37 cellular contexts compared by ENCODE assay signal in genomic region chr1:21105807-21106206, GRCh38.
"Had no signal": no experiment of that assay in that cellular context is flagged by ENCODE, and none has a peak within 500 bp of the region (broad histone marks: within the 10 kb centered on the region; RNA-seq: fewer than 3 reads in every experiment).

No MANE protein-coding gene starts in this region.

- H3K27me3 Mint-ChIP-seq: activated CD4-positive, alpha-beta memory T cell treated with anti-CD3 and anti-CD28 coated beads, Interleukin-2, amount 10 ng/mL, durations not matched to agents 7 days and 5 days; activated CD4-positive, alpha-beta T cell treated with anti-CD3 and anti-CD28 coated beads for 36 hours; activated CD4-positive, alpha-beta T cell treated with anti-CD3 and anti-CD28 coated beads, Interleukin-2, amount 10 ng/mL, durations not matched to agents 7 days and 5 days; activated CD8-positive, alpha-beta memory T cell treated with anti-CD3 and anti-CD28 coated beads, Interleukin-2, amount 10 ng/mL, durations not matched to agents 7 days and 5 days; activated naive CD4-positive, alpha-beta T cell treated with anti-CD3 and anti-CD28 coated beads, Interleukin-2, amount 10 ng/mL, durations not matched to agents 7 days and 5 days; activated naive CD4-positive, alpha-beta T cell treated with anti-CD3 and anti-CD28 coated beads, Interleukin-2, amount 50 U/mL, for 24 hours; activated naive CD8-positive, alpha-beta T cell; activated naive CD8-positive, alpha-beta T cell treated with anti-CD3 and anti-CD28 coated beads, Interleukin-2, amount 10 ng/mL, durations not matched to agents 7 days and 5 days; activated naive CD8-positive, alpha-beta T cell treated with anti-CD3 and anti-CD28 coated beads, Interleukin-2, amount 50 U/mL, for 24 hours; activated T-cell treated with anti-CD3 and anti-CD28 coated beads, Interleukin-2, amount 50 U/mL, for 24 hours; brain had no signal

- H3K27me3 ChIP-seq: ascending aorta had no signal

- H3K4me1 Mint-ChIP-seq: activated CD4-positive, alpha-beta T cell treated with anti-CD3 and anti-CD28 coated beads for 36 hours; activated CD4-positive, alpha-beta T cell treated with anti-CD3 and anti-CD28 coated beads, Interleukin-2, amount 10 ng/mL, durations not matched to agents 7 days and 5 days; activated naive CD4-positive, alpha-beta T cell treated with anti-CD3 and anti-CD28 coated beads, Interleukin-2, amount 10 ng/mL, durations not matched to agents 7 days and 5 days; activated naive CD4-positive, alpha-beta T cell treated with anti-CD3 and anti-CD28 coated beads, Interleukin-2, amount 50 U/mL, for 24 hours; activated naive CD8-positive, alpha-beta T cell treated with anti-CD3 and anti-CD28 coated beads, Interleukin-2, amount 50 U/mL, for 24 hours had no signal

- H3K4me3 Mint-ChIP-seq: activated CD4-positive, alpha-beta memory T cell treated with anti-CD3 and anti-CD28 coated beads, Interleukin-2, amount 10 ng/mL, durations not matched to agents 7 days and 5 days; activated CD4-positive, alpha-beta T cell treated with anti-CD3 and anti-CD28 coated beads for 36 hours; activated CD4-positive, alpha-beta T cell treated with anti-CD3 and anti-CD28 coated beads, Interleukin-2, amount 10 ng/mL, durations not matched to agents 7 days and 5 days; activated CD8-positive, alpha-beta memory T cell treated with anti-CD3 and anti-CD28 coated beads, Interleukin-2, amount 10 ng/mL, durations not matched to agents 7 days and 5 days; activated CD8-positive, alpha-beta T cell treated with anti-CD3 and anti-CD28 coated beads, Interleukin-2, amount 10 ng/mL, durations not matched to agents 7 days and 5 days; activated naive CD4-positive, alpha-beta T cell treated with anti-CD3 and anti-CD28 coated beads, Interleukin-2, amount 10 ng/mL, durations not matched to agents 7 days and 5 days; activated naive CD4-positive, alpha-beta T cell treated with anti-CD3 and anti-CD28 coated beads, Interleukin-2, amount 50 U/mL, for 24 hours; activated naive CD8-positive, alpha-beta T cell; activated naive CD8-positive, alpha-beta T cell treated with anti-CD3 and anti-CD28 coated beads, Interleukin-2, amount 10 ng/mL, durations not matched to agents 7 days and 5 days; activated naive CD8-positive, alpha-beta T cell treated with anti-CD3 and anti-CD28 coated beads, Interleukin-2, amount 50 U/mL, for 24 hours; activated T-cell treated with anti-CD3 and anti-CD28 coated beads, Interleukin-2, amount 50 U/mL, for 24 hours; brain; T-helper 1 cell treated with Interleukin-12 subunit alpha and Interleukin-12 subunit beta and Interleukin-4 antibody, amounts not matched to agents 30 μg/mL and 1 μg/mL, for 36 hours; T-helper 2 cell treated with Interferon-gamma antibody and Interleukin-4, amounts not matched to agents 5 μg/mL and 100 μg/mL, for 36 hours; WTC11 had no signal

- FAIRE-seq: bronchial epithelial cell, TTC549 had no signal

- H3K9me3 Mint-ChIP-seq: activated CD4-positive, alpha-beta memory T cell treated with anti-CD3 and anti-CD28 coated beads, Interleukin-2, amount 10 ng/mL, durations not matched to agents 7 days and 5 days; activated CD4-positive, alpha-beta T cell treated with anti-CD3 and anti-CD28 coated beads, Interleukin-2, amount 10 ng/mL, durations not matched to agents 7 days and 5 days; activated naive CD4-positive, alpha-beta T cell treated with anti-CD3 and anti-CD28 coated beads, Interleukin-2, amount 10 ng/mL, durations not matched to agents 7 days and 5 days; activated naive CD4-positive, alpha-beta T cell treated with anti-CD3 and anti-CD28 coated beads, Interleukin-2, amount 50 U/mL, for 24 hours; activated naive CD8-positive, alpha-beta T cell treated with anti-CD3 and anti-CD28 coated beads, Interleukin-2, amount 10 ng/mL, durations not matched to agents 7 days and 5 days; activated naive CD8-positive, alpha-beta T cell treated with anti-CD3 and anti-CD28 coated beads, Interleukin-2, amount 50 U/mL, for 24 hours; activated T-cell treated with anti-CD3 and anti-CD28 coated beads, Interleukin-2, amount 50 U/mL, for 24 hours; activated T-helper 2 cell treated with anti-CD3 and anti-CD28 coated beads, Interferon-gamma antibody, Interleukin-2, Interleukin-4, amounts not matched to agents 10 μg/mL and 5 μg/mL and 100 μg/mL, durations not matched to agents 14 hours and 24 hours and 36 hours; brain; T-helper 1 cell treated with Interleukin-12 subunit alpha and Interleukin-12 subunit beta and Interleukin-4 antibody, amounts not matched to agents 30 μg/mL and 1 μg/mL, for 36 hours; T-helper 2 cell treated with Interferon-gamma antibody and Interleukin-4, amounts not matched to agents 5 μg/mL and 100 μg/mL, for 36 hours; WTC11 had no signal

- H3K4me1 ChIP-seq: ascending aorta had no signal

- H3K4me3 ChIP-seq: ascending aorta had no signal

- H3K27ac ChIP-seq: ascending aorta, WERI-Rb-1 had no signal

- H3K27ac Mint-ChIP-seq: activated CD4-positive, alpha-beta memory T cell treated with anti-CD3 and anti-CD28 coated beads, Interleukin-2, amount 10 ng/mL, durations not matched to agents 7 days and 5 days; activated CD4-positive, alpha-beta T cell treated with anti-CD3 and anti-CD28 coated beads for 36 hours; activated CD4-positive, alpha-beta T cell treated with anti-CD3 and anti-CD28 coated beads, Interleukin-2, amount 10 ng/mL, durations not matched to agents 7 days and 5 days; activated CD8-positive, alpha-beta memory T cell treated with anti-CD3 and anti-CD28 coated beads, Interleukin-2, amount 10 ng/mL, durations not matched to agents 7 days and 5 days; activated CD8-positive, alpha-beta T cell treated with anti-CD3 and anti-CD28 coated beads, Interleukin-2, amount 10 ng/mL, durations not matched to agents 7 days and 5 days; activated naive CD4-positive, alpha-beta T cell treated with anti-CD3 and anti-CD28 coated beads, Interleukin-2, amount 10 ng/mL, durations not matched to agents 7 days and 5 days; activated naive CD4-positive, alpha-beta T cell treated with anti-CD3 and anti-CD28 coated beads, Interleukin-2, amount 50 U/mL, for 24 hours; activated naive CD8-positive, alpha-beta T cell; activated naive CD8-positive, alpha-beta T cell treated with anti-CD3 and anti-CD28 coated beads, Interleukin-2, amount 10 ng/mL, durations not matched to agents 7 days and 5 days; activated naive CD8-positive, alpha-beta T cell treated with anti-CD3 and anti-CD28 coated beads, Interleukin-2, amount 50 U/mL, for 24 hours; activated T-cell treated with anti-CD3 and anti-CD28 coated beads, Interleukin-2, amount 50 U/mL, for 24 hours; activated T-helper 2 cell treated with anti-CD3 and anti-CD28 coated beads, Interferon-gamma antibody, Interleukin-2, Interleukin-4, amounts not matched to agents 10 μg/mL and 5 μg/mL and 100 μg/mL, durations not matched to agents 14 hours and 24 hours and 36 hours; T-helper 1 cell treated with Interleukin-12 subunit alpha and Interleukin-12 subunit beta and Interleukin-4 antibody, amounts not matched to agents 30 μg/mL and 1 μg/mL, for 36 hours; T-helper 2 cell treated with Interferon-gamma antibody and Interleukin-4, amounts not matched to agents 5 μg/mL and 100 μg/mL, for 36 hours had no signal

- H3K9me3 ChIP-seq: ascending aorta had no signal

- ATAC-seq: activated CD4-positive, alpha-beta T cell treated with anti-CD3 and anti-CD28 coated beads for 36 hours; activated CD4-positive, CD25-positive, alpha-beta regulatory T cell treated with anti-CD3 and anti-CD28 coated beads, Interleukin-2, amount 50 U/mL, for 24 hours; activated CD8-positive, alpha-beta memory T cell treated with anti-CD3 and anti-CD28 coated beads, Interleukin-2, amount 10 ng/mL, durations not matched to agents 7 days and 5 days; activated CD8-positive, alpha-beta T cell treated with anti-CD3 and anti-CD28 coated beads, Interleukin-2, amount 10 ng/mL, durations not matched to agents 7 days and 5 days; activated naive CD8-positive, alpha-beta T cell treated with anti-CD3 and anti-CD28 coated beads, Interleukin-2, amount 50 U/mL, for 24 hours; WTC11 had no signal

- DNase-seq: activated CD4-positive, alpha-beta memory T cell treated with anti-CD3 and anti-CD28 coated beads, Interleukin-2, amount 10 ng/mL, durations not matched to agents 7 days and 5 days; activated CD4-positive, alpha-beta T cell treated with anti-CD3 and anti-CD28 coated beads for 1 hour; activated CD4-positive, alpha-beta T cell treated with anti-CD3 and anti-CD28 coated beads for 36 hours; activated CD4-positive, alpha-beta T cell treated with anti-CD3 and anti-CD28 coated beads for 48 hours; activated CD4-positive, alpha-beta T cell treated with anti-CD3 and anti-CD28 coated beads, Interleukin-2, amount 10 ng/mL, durations not matched to agents 7 days and 5 days; activated CD4-positive, alpha-beta T cell treated with anti-CD3 and anti-CD28 coated beads, Interleukin-2, amount 50 U/mL, for 48 hours; activated CD4-positive, CD25-positive, alpha-beta regulatory T cell; activated CD8-positive, alpha-beta memory T cell treated with anti-CD3 and anti-CD28 coated beads for 24 hours; activated CD8-positive, alpha-beta memory T cell treated with anti-CD3 and anti-CD28 coated beads, Interleukin-2, amount 10 ng/mL, durations not matched to agents 7 days and 5 days; activated CD8-positive, alpha-beta memory T cell treated with anti-CD3 and anti-CD28 coated beads, Interleukin-2, amount 50 U/mL, for 48 hours; activated CD8-positive, alpha-beta T cell treated with anti-CD3 and anti-CD28 coated beads, Interleukin-2, amount 10 ng/mL, durations not matched to agents 7 days and 5 days; activated effector memory CD4-positive, alpha-beta T cell treated with Interleukin-2 at 50 U/mL for 16 hours; activated gamma-delta T cell; activated naive CD4-positive, alpha-beta T cell treated with anti-CD3 and anti-CD28 coated beads, Interleukin-2, amount 10 ng/mL, durations not matched to agents 7 days and 5 days; activated naive CD4-positive, alpha-beta T cell treated with Interleukin-2 at 50 U/mL for 16 hours; activated naive CD8-positive, alpha-beta T cell treated with anti-CD3 and anti-CD28 coated beads, Interleukin-2, amount 10 ng/mL, durations not matched to agents 7 days and 5 days; activated naive CD8-positive, alpha-beta T cell treated with anti-CD3 and anti-CD28 coated beads, Interleukin-2, amount 50 U/mL, for 24 hours; activated T-cell treated with anti-CD3 and anti-CD28 coated beads, Interleukin-2, amount 50 U/mL, for 24 hours; activated T-cell treated with anti-CD3 and anti-CD28 coated beads, Interleukin-2, amount 50 U/mL, for 48 hours; amygdala; anterior cingulate cortex; central memory CD4-positive, alpha-beta T cell; T-helper 1 cell; T-helper 2 cell; T-helper 9 cell; WERI-Rb-1 had no signal
